In genomic region chr5:139848508-139849100, GRCh38 we compare ENCODE assay signal across 8 cellular contexts. TPM values are rescaled to one million over a fixed set of nuclear protein-coding genes. Genes with fewer than 3 reads are reported as not detected.
DNase-seq lines count a peak whose midpoint lies in the region; ATAC-seq and TF ChIP-seq lines count a peak whose summit lies in the region.

No MANE protein-coding gene starts in this region.

- no peaks in the 10 kb centered on the region for H4K20me1 ChIP-seq in SK-N-SH (ENCODE audit: insufficient read depth)

- H3K9me3 Mint-ChIP-seq in activated naive CD8-positive, alpha-beta T cell treated with anti-CD3 and anti-CD28 coated beads, Interleukin-2, amount 50 U/mL, for 24 hours: no peaks in the 10 kb centered on the region

- H3K79me2 ChIP-seq in SK-N-SH (ENCODE audit: insufficient read depth): no peaks in the 10 kb centered on the region

- TF ChIP-seq RAD21 in SK-N-SH (IDR thresholded peaks at IDR 0.05; ENCODE audit: low read length): no peak

- peaks cover 7% of the 10 kb centered on the region for H3K4me1 Mint-ChIP-seq in activated naive CD8-positive, alpha-beta T cell treated with anti-CD3 and anti-CD28 coated beads, Interleukin-2, amount 50 U/mL, for 24 hours

- TF ChIP-seq CTCF in SK-N-SH (IDR thresholded peaks at IDR 0.05): no peak
- TF ChIP-seq CTCF in GM13977 (IDR thresholded peaks at IDR 0.05; ENCODE audit: extremely low read depth, insufficient read depth, missing control alignments): no peak

- peak; percentile 30 for DNase-seq in activated naive CD8-positive, alpha-beta T cell treated with anti-CD3 and anti-CD28 coated beads, Interleukin-2, amount 50 U/mL, for 24 hours
- peak; percentile 38 for DNase-seq in stimulated activated CD8-positive, alpha-beta memory T cell treated with anti-CD3 and anti-CD28 coated beads, Interleukin-4, amount 100 ng/mL, for 48 hours
- DNase-seq in SK-N-SH (no peak), GM13977 (ENCODE audit: low spot score) (no peak)

- H3F3A ChIP-seq in SK-N-SH (replicated peaks; ENCODE audit: insufficient read depth): peaks cover 4% of the 10 kb centered on the region

- ATAC-seq in HG03460 (IDR thresholded peaks at IDR 0.05; ENCODE audit: unreplicated experiment) (peak; percentile 16), HG02852 (IDR thresholded peaks at IDR 0.05; ENCODE audit: unreplicated experiment) (no peak)
- no peak for ATAC-seq in activated naive CD8-positive, alpha-beta T cell treated with anti-CD3 and anti-CD28 coated beads, Interleukin-2, amount 50 U/mL, for 24 hours

- H2AFZ ChIP-seq in SK-N-SH (ENCODE audit: low read depth): no peak overlapping the region

- no peak overlapping the region; the same call in 1 of the 2 replicates for H3K4me2 ChIP-seq in SK-N-SH

- peak overlapping the region; percentile 63; the same call in 1 of the 2 replicates for H3K4me3 ChIP-seq in GM08714 (ENCODE audit: low read length)
- peak overlapping the region in 1 of 2 experiments; percentile 45; a peak in 2 of 4 replicates for H3K4me3 ChIP-seq in SK-N-SH (ENCODE audit: low read depth in 2 of 2, low read length in 1 of 2)

- H3K27ac ChIP-seq in layer of hippocampus (ENCODE audit: low read depth, low read length) (peak overlapping the region; percentile 57), SK-N-SH (ENCODE audit: low read depth in 2 of 2, low read length in 1 of 2) (no peak overlapping the region)

- no peak overlapping the region for H3K27ac Mint-ChIP-seq in activated naive CD8-positive, alpha-beta T cell treated with anti-CD3 and anti-CD28 coated beads, Interleukin-2, amount 50 U/mL, for 24 hours

- no peak overlapping the region for H3K9ac ChIP-seq in SK-N-SH

- no peaks in the 10 kb centered on the region for H3K36me3 ChIP-seq in SK-N-SH (replicated peaks in 1 of 2; ENCODE audit: control insufficient read depth in 1 of 2, insufficient read depth in 2 of 2, low read length in 1 of 2)

- in situ Hi-C loops in GM13977 (cut with MboI; ENCODE audit: low pct_unique_long_range_greater_than_20kb, low sequenced_read_pairs, unreplicated experiment): no loop called here

- no peaks in the 10 kb centered on the region for H3K9me3 ChIP-seq in SK-N-SH

- WGBS in SK-N-SH (ENCODE audit: low lambda C conversion rate): 43% methylated on average over 19 of the region's 43 CpGs

- TF ChIP-seq EP300 in SK-N-SH (IDR thresholded peaks at IDR 0.05; ENCODE audit: borderline replicate concordance in 1 of 2, low read depth in 1 of 2, low read length in 1 of 2): no peak

- H3K27me3 Mint-ChIP-seq in activated naive CD8-positive, alpha-beta T cell treated with anti-CD3 and anti-CD28 coated beads, Interleukin-2, amount 50 U/mL, for 24 hours: peaks cover 28% of the 10 kb centered on the region

- CTCF ChIA-PET in SK-N-SH (lab: Yijun Ruan, JAX): interaction anchor here (0.8 to 5.5 kb wide), 8 partner anchors 11 to 215 kb away, joined by 3 to 66 read pairs (median 5); no protein-coding TSS in a partner anchor

- H3K9me2 ChIP-seq in SK-N-SH: no peaks in the 10 kb centered on the region

- H3K4me1 ChIP-seq in SK-N-SH (ENCODE audit: control insufficient read depth in 1 of 2, insufficient read depth in 2 of 2, low read depth in 1 of 2, low read length in 1 of 2): peaks cover 0 to 5% of the 10 kb centered on the region in 2 experiments; a peak in 1 of 4 replicates

- POLR2A ChIA-PET in SK-N-SH (lab: Yijun Ruan, JAX): no interaction called here

- peak overlapping the region; percentile 65 for H3K4me3 Mint-ChIP-seq in activated naive CD8-positive, alpha-beta T cell treated with anti-CD3 and anti-CD28 coated beads, Interleukin-2, amount 50 U/mL, for 24 hours

- no peaks in the 10 kb centered on the region for H3K36me3 Mint-ChIP-seq in activated naive CD8-positive, alpha-beta T cell treated with anti-CD3 and anti-CD28 coated beads, Interleukin-2, amount 50 U/mL, for 24 hours (ENCODE audit: low read depth)

- no peaks in the 10 kb centered on the region for H3K27me3 ChIP-seq in layer of hippocampus (ENCODE audit: control insufficient read depth, insufficient read depth, low read length)
- H3K27me3 ChIP-seq in SK-N-SH (ENCODE audit: insufficient read depth): no peaks in the 10 kb centered on the region

TF ChIP-seq in SK-N-SH, 30 proteins besides CTCF, POLR2A, EP300 and RAD21 (continues in another document):
- TF ChIP-seq RXRA (IDR thresholded peaks at IDR 0.05; ENCODE audit: borderline replicate concordance, low read depth): no peak
- TF ChIP-seq EZH2phosphoT487 (IDR thresholded peaks at IDR 0.05; ENCODE audit: borderline replicate concordance, low read depth): no peak
- no peak for TF ChIP-seq USF1 (IDR thresholded peaks at IDR 0.05; ENCODE audit: borderline replicate concordance, low read depth)
- no peak for TF ChIP-seq MEF2A (IDR thresholded peaks at IDR 0.05; ENCODE audit: borderline replicate concordance, low read depth)
- no peak for TF ChIP-seq CHD2 (IDR thresholded peaks at IDR 0.05; ENCODE audit: low read length, partially characterized antibody)
- no peak for TF ChIP-seq SIN3A (IDR thresholded peaks at IDR 0.05; ENCODE audit: borderline replicate concordance, low read depth, low read length)
- TF ChIP-seq RCOR1 (IDR thresholded peaks at IDR 0.05; ENCODE audit: low read length): no peak
- no peak for TF ChIP-seq TEAD4 (IDR thresholded peaks at IDR 0.05; ENCODE audit: borderline replicate concordance, insufficient read depth)
- no peak for TF ChIP-seq GABPA (IDR thresholded peaks at IDR 0.05; ENCODE audit: low read depth)
- TF ChIP-seq SMC3 (IDR thresholded peaks at IDR 0.05; ENCODE audit: low read depth, low read length): no peak
- no peak for TF ChIP-seq REST (IDR thresholded peaks at IDR 0.05; ENCODE audit: low read depth, low read length)
- TF ChIP-seq RFX5 (IDR thresholded peaks at IDR 0.05; ENCODE audit: low read length): no peak
- TF ChIP-seq YY1 (IDR thresholded peaks at IDR 0.05; ENCODE audit: low read depth): no peak
- no peak for TF ChIP-seq TAF1 (IDR thresholded peaks at IDR 0.05; ENCODE audit: borderline replicate concordance, low read depth, low read length)
- no peak for TF ChIP-seq ELF1 (IDR thresholded peaks at IDR 0.05)
- no peak for TF ChIP-seq ZBTB33 (IDR thresholded peaks at IDR 0.05; ENCODE audit: borderline replicate concordance, low read depth)
- TF ChIP-seq IRF3 (IDR thresholded peaks at IDR 0.05; ENCODE audit: low read depth, low read length): no peak
- no peak for TF ChIP-seq MXI1 (IDR thresholded peaks at IDR 0.05; ENCODE audit: low read depth, low read length)

RNA-seq across cellular contexts. Expression of gene PSD2, which starts 53.0 kb away (rescaled TPM):
- 0.15 TPM in 2 replicates for polyA plus RNA-seq in SK-N-SH (2012; rRNA removed)
- polyA plus RNA-seq in SK-N-SH (2012; cell fraction: cytosol; rRNA removed): 0.09 and 0.13 TPM in 2 replicates
- 0.62 and 0.63 TPM in 2 replicates for polyA plus RNA-seq in SK-N-SH (2012; cell fraction: nucleus; rRNA removed)

Comparison
In these comparisons a context has a peak if more than half of its experiments do, and no peak if none do; other contexts are left out.
1. DNase-seq: peak in activated naive CD8-positive, alpha-beta T cell treated with anti-CD3 and anti-CD28 coated beads, Interleukin-2, amount 50 U/mL, for 24 hours (single experiment) and stimulated activated CD8-positive, alpha-beta memory T cell treated with anti-CD3 and anti-CD28 coated beads, Interleukin-4, amount 100 ng/mL, for 48 hours (single experiment); none in SK-N-SH (single experiment) and GM13977 (single experiment).